ENCODE assay signal across 12 cellular contexts in the genomic region with DNA sequence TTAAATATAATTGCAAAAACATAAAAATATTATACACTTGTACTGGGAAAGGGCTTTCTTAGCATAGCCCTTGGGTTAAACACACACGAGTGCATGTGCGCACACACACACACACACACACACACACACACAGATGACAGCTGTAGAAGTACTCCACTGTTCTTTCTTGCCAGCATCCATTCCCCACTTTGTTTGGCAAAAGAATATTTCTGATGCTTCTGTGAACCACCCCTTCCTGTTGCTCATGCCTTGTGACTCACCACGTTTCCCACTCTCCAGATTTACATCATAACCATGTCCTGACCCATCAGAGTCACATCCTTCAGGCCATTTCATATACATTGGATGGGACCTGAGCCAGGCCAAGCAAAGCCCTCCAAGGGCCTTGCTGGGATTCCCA.
DNase-seq lines count a peak whose midpoint lies in the region; ATAC-seq, FAIRE-seq and TF ChIP-seq lines count a peak whose summit lies in the region.
"Had no signal": no experiment of that assay in that cellular context is flagged by ENCODE, and none has a peak within 500 bp of the region (broad histone marks: within the 10 kb centered on the region; RNA-seq: fewer than 3 reads in every experiment).

No MANE protein-coding gene starts in this region.

- ATAC-seq in HG02852 (IDR thresholded peaks at IDR 0.05; ENCODE audit: unreplicated experiment) (no peak), GM18517 (IDR thresholded peaks at IDR 0.05; ENCODE audit: unreplicated experiment) (no peak)
- ATAC-seq: T-helper 17 cell had no signal

- no peaks in the 10 kb centered on the region for H3K9me1 ChIP-seq in keratinocyte (ENCODE audit: control insufficient read depth, extremely low read depth, insufficient read depth, low read length)

- DNase-seq in AG09309 (ENCODE audit: low read depth): peak; percentile 80
- DNase-seq in HT1080 (ENCODE audit: low read depth): peak; percentile 99
- DNase-seq in astrocyte of the spinal cord (ENCODE audit: low read depth, low spot score): peak; percentile 90
- DNase-seq in keratinocyte (ENCODE audit: low read depth, low spot score): peak; percentile 79
- DNase-seq in GM19240 (ENCODE audit: insufficient read length, low spot score): no peak
- no peak for DNase-seq in dedifferentiated amniotic fluid mesenchymal stem cell (ENCODE audit: extremely low spot score)
- DNase-seq: NCI-H1694, sigmoid colon, T-helper 17 cell had no signal

- peak overlapping the region; percentile 72 for H2AFZ ChIP-seq in keratinocyte (ENCODE audit: control insufficient read depth, low read length)

- peak overlapping the region; percentile 66 for H3K4me2 ChIP-seq in keratinocyte (ENCODE audit: control insufficient read depth, extremely low read depth, insufficient read depth, low read depth, low read length)

- no peaks in the 10 kb centered on the region for H4K20me1 ChIP-seq in keratinocyte (ENCODE audit: control insufficient read depth, extremely low read depth, insufficient read depth, low read length)

- peak; percentile 96 for FAIRE-seq in keratinocyte (lab: Jason Lieb, UNC)

- H3K27me3 ChIP-seq in keratinocyte (ENCODE audit: control insufficient read depth, extremely low read depth, insufficient read depth, low read length): no peaks in the 10 kb centered on the region
- H3K27me3 ChIP-seq: sigmoid colon, tibial nerve had no signal

- no peak overlapping the region for H3K9ac ChIP-seq in keratinocyte (ENCODE audit: control insufficient read depth, extremely low read depth, insufficient read depth, low read length)

- H3K4me3 ChIP-seq in AG09309 (ENCODE audit: control insufficient read depth, low read depth, low read length) (no peak overlapping the region), astrocyte of the spinal cord (ENCODE audit: low read depth, low read length) (no peak overlapping the region), keratinocyte (ENCODE audit: control insufficient read depth in 2 of 3, extremely low read depth in 1 of 3, insufficient read depth in 2 of 3, low read depth in 1 of 3, low read length in 3 of 3) (peak overlapping the region in 2 of 3 experiments; percentile 11 to 50)
- H3K4me3 ChIP-seq: sigmoid colon, tibial nerve had no signal

- no peaks in the 10 kb centered on the region for H3K9me3 ChIP-seq in keratinocyte (ENCODE audit: control insufficient read depth, low read depth, low read length)
- H3K9me3 ChIP-seq: sigmoid colon, tibial nerve had no signal

- peaks cover 33% of the 10 kb centered on the region for H3K4me1 ChIP-seq in keratinocyte (ENCODE audit: control insufficient read depth, extremely low read depth, insufficient read depth, low read length)
- H3K4me1 ChIP-seq: sigmoid colon, tibial nerve had no signal

- in situ Hi-C loops in astrocyte of the spinal cord (cut with HindIII; ENCODE audit: low sequenced_read_pairs): no loop called here

- H3K27ac ChIP-seq in keratinocyte (ENCODE audit: control insufficient read depth, insufficient read depth, low read length): peak overlapping the region; percentile 48
- H3K27ac ChIP-seq: sigmoid colon, tibial nerve had no signal

- dilution Hi-C loops in keratinocyte (cut with MboI; ENCODE audit: extremely low pct_ligation_motif_present, low sequenced_read_pairs): no loop called here

- no peaks in the 10 kb centered on the region for H3K36me3 ChIP-seq in keratinocyte (ENCODE audit: control insufficient read depth in 2 of 2, extremely low read depth in 1 of 2, insufficient read depth in 2 of 2, low read length in 2 of 2)
- H3K36me3 ChIP-seq: sigmoid colon, tibial nerve had no signal

- TF ChIP-seq CTCF in AG09309 (IDR thresholded peaks at IDR 0.05; ENCODE audit: control insufficient read depth, insufficient read depth, low read depth, low read length, missing control alignments) (no peak), astrocyte of the spinal cord (IDR thresholded peaks at IDR 0.05; ENCODE audit: low read depth, low read length) (no peak), keratinocyte (optimal IDR thresholded peaks at IDR 0.05 in 1 of 3, IDR thresholded peaks at IDR 0.05 in 1 of 3, conservative IDR thresholded peaks at IDR 0.05 in 1 of 3; ENCODE audit: extremely low read depth in 1 of 3, insufficient read depth in 2 of 3, low read length in 3 of 3) (no peak)

- no peaks in the 10 kb centered on the region for H3K79me2 ChIP-seq in keratinocyte (ENCODE audit: control insufficient read depth, insufficient read depth, low read length)

Comparison
In these comparisons a context has a peak if more than half of its experiments do, and no peak if none do; other contexts are left out.
1. DNase-seq: peak in AG09309 (single experiment), HT1080 (single experiment), astrocyte of the spinal cord (single experiment) and keratinocyte (single experiment); none in GM19240 (single experiment) and dedifferentiated amniotic fluid mesenchymal stem cell (single experiment).
2. H3K4me3 ChIP-seq: peak in keratinocyte (2 of 3); none in AG09309 (single experiment) and astrocyte of the spinal cord (single experiment).